10 cellular contexts compared by ENCODE assay signal in genomic region chr13:64471916-64472315, GRCh38.
A peak's percentile ranks its signal among the peaks of the same experiment; 100 is the strongest.
DNase-seq lines count a peak whose midpoint lies in the region; ATAC-seq and TF ChIP-seq lines count a peak whose summit lies in the region.
"Had no signal": no experiment of that assay in that cellular context is flagged by ENCODE, and none has a peak within 500 bp of the region (broad histone marks: within the 10 kb centered on the region; RNA-seq: fewer than 3 reads in every experiment).

No MANE protein-coding gene starts in this region.

- H3K27me3 ChIP-seq in AG04450 (ENCODE audit: control insufficient read depth, insufficient read depth, low read length) (no peaks in the 10 kb centered on the region), HUES48 (ENCODE audit: control insufficient read depth, insufficient read depth, low read length) (no peaks in the 10 kb centered on the region)
- H3K27me3 ChIP-seq: ovary had no signal

- POLR2A ChIA-PET in AG04450 (lab: Yijun Ruan, JAX), result no interaction called here

- CTCF ChIA-PET in AG04450 (lab: Charles Lee), result interaction anchor here (0.7 to 2.5 kb wide), 13 partner anchors 14 to 1797 kb away, joined by 3 to 42 read pairs (median 3); no protein-coding TSS in a partner anchor

- no peaks in the 10 kb centered on the region for H3K9me3 ChIP-seq in AG04450 (ENCODE audit: control insufficient read depth, insufficient read depth, low read length)
- 0 out of 2 replicates have a peak, but pooled peaks cover 3% of the 10 kb centered on the region for H3K9me3 ChIP-seq in HUES48 (ENCODE audit: control insufficient read depth, insufficient read depth, low read length)
- H3K9me3 ChIP-seq: ovary had no signal

- H3K4me3 ChIP-seq in AG04450 (ENCODE audit: low read depth, low read length) (no peak overlapping the region), HUES48 (ENCODE audit: low read depth, low read length) (peak overlapping the region; percentile 16; the same call in 1 of the 2 replicates)
- H3K4me3 ChIP-seq: ovary had no signal

- ATAC-seq in GM18498 (IDR thresholded peaks at IDR 0.05; ENCODE audit: unreplicated experiment) (no peak), HG03045 (IDR thresholded peaks at IDR 0.05; ENCODE audit: unreplicated experiment) (no peak)

- H3K9ac ChIP-seq in HUES48 (ENCODE audit: low read depth, low read length), result no peak overlapping the region

- peaks cover 40% of the 10 kb centered on the region for H3K4me1 ChIP-seq in HUES48 (ENCODE audit: control insufficient read depth, insufficient read depth, low read length)

- in situ Hi-C loops in SK-MEL-5 (cut with HindIII; ENCODE audit: low pct_unique_long_range_greater_than_20kb, low sequenced_read_pairs), result no loop called here

- TF ChIP-seq CTCF in AG04450 (IDR thresholded peaks at IDR 0.05; ENCODE audit: low read depth, low read length), result peak; percentile 67

- H3K27ac ChIP-seq in AG04450 (ENCODE audit: low read depth, low read length) (no peak overlapping the region), HUES48 (ENCODE audit: low read depth, low read length) (peak overlapping the region; percentile 44)
- H3K27ac ChIP-seq: ovary had no signal

- DNase-seq in AG04450 (ENCODE audit: low read depth, low spot score) (peak; percentile 11), SK-MEL-5 (ENCODE audit: low read depth, low spot score) (peak; percentile 50), fibroblast of the conjunctiva (ENCODE audit: low read depth) (peak; percentile 61), cortex of kidney (lab: John Stamatoyannopoulos, UW) (no peak), germinal center (ENCODE audit: low spot score) (no peak)
- DNase-seq: activated effector memory CD4-positive, alpha-beta T cell treated with Interleukin-2 at 50 U/mL for 16 hours; ovary had no signal

- H3K36me3 ChIP-seq in HUES48 (ENCODE audit: control insufficient read depth, insufficient read depth, low read length), result no peaks in the 10 kb centered on the region
- H3K36me3 ChIP-seq: ovary had no signal

Comparison
In these comparisons a context has a peak if more than half of its experiments do, and no peak if none do; other contexts are left out.
1. DNase-seq: peak in AG04450 (single experiment), SK-MEL-5 (single experiment) and fibroblast of the conjunctiva (single experiment); none in cortex of kidney (single experiment) and germinal center (single experiment).